8 cellular contexts compared by ENCODE assay signal in the genomic region with DNA sequence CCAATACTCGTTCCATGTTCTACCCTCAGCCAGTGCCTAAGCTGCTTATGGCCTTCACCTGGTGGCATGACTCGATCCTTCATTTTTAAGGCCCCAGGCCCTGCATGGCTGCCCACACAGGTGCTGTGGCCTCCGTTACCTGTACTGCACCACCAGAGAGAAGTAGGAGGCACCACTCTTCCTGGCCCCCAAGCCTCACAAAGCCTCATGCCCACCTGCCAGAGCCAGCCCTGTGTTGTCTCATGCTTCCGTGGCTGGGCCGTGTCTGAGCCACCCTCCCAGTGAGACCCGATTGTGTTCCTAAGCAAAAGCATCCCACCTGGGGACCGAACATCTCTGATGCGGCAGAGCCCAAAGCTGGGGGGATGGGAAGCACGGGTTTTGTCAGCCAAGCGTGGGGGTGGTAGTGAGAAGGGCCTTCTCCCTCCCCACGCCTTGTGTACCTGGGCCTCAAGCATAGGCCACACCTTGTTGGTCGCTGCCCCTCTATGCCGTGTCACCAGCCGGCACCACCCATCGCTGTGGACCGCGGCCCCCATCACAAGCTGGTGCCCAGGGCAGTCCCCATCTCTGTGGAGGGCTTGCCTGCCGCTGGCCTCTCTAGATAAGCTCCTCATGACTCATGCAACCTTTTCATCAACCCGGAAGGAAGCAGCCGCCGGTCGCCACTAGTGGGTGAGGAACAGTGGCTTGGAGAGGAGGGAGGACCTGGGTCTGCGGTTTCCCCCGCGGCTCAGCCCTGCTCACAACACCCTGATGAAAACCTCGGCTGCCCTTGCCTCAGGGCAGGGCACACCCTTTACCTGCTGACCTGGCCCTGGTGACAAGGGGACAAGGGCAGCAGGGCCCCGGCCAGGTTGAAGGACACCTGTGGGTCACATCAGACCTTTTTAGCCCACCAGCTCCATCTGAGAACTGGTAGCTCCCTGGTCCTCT. TPM values are rescaled to one million over a fixed set of nuclear protein-coding genes. Genes with fewer than 3 reads are reported as not detected.
DNase-seq lines count a peak whose midpoint lies in the region; ATAC-seq, FAIRE-seq and TF ChIP-seq lines count a peak whose summit lies in the region.

No MANE protein-coding gene starts in this region.

- H3K9me3 Mint-ChIP-seq in CD8-positive, alpha-beta memory T cell: no peaks in the 10 kb centered on the region
- H3K9me3 Mint-ChIP-seq in activated naive CD8-positive, alpha-beta T cell treated with anti-CD3 and anti-CD28 coated beads, Interleukin-2, amount 10 ng/mL, durations not matched to agents 7 days and 5 days: no peaks in the 10 kb centered on the region

- H3K4me1 ChIP-seq in CD8-positive, alpha-beta memory T cell (ENCODE audit: insufficient read depth, low read length): peaks cover 78% of the 10 kb centered on the region
- H3K4me1 ChIP-seq in iPS-15b (ENCODE audit: control insufficient read depth, insufficient read depth, low read length): peaks cover 9% of the 10 kb centered on the region

- peaks cover 4% of the 10 kb centered on the region for H3K36me3 ChIP-seq in CD8-positive, alpha-beta memory T cell (ENCODE audit: insufficient read depth, low read length)
- no peaks in the 10 kb centered on the region for H3K36me3 ChIP-seq in iPS-15b (ENCODE audit: control insufficient read depth, insufficient read depth, low read length)

- no peaks in the 10 kb centered on the region for H3K27me3 Mint-ChIP-seq in CD8-positive, alpha-beta memory T cell
- H3K27me3 Mint-ChIP-seq in activated naive CD8-positive, alpha-beta T cell treated with anti-CD3 and anti-CD28 coated beads, Interleukin-2, amount 10 ng/mL, durations not matched to agents 7 days and 5 days: no peaks in the 10 kb centered on the region

- no peak for TF ChIP-seq CTCF in D721Med (IDR thresholded peaks at IDR 0.05; ENCODE audit: insufficient read depth, missing control alignments)

- peak overlapping the region; percentile 96 for H3K4me3 ChIP-seq in CD8-positive, alpha-beta memory T cell (ENCODE audit: low read length)
- H3K4me3 ChIP-seq in iPS-15b (ENCODE audit: low read depth, low read length): peak overlapping the region; percentile 26

- CTCF ChIA-PET in CD8-positive, alpha-beta memory T cell (lab: Charles Lee): interaction anchor here (0.7 to 4.9 kb wide), 19 partner anchors 9 to 239 kb away, joined by 3 to 68 read pairs (median 4); a partner anchor contains a TSS

- H3K36me3 Mint-ChIP-seq in CD8-positive, alpha-beta memory T cell: peaks cover 0 to 40% (median 7%) of the 10 kb centered on the region in 3 donors
- peaks cover 23% of the 10 kb centered on the region for H3K36me3 Mint-ChIP-seq in activated naive CD8-positive, alpha-beta T cell treated with anti-CD3 and anti-CD28 coated beads, Interleukin-2, amount 10 ng/mL, durations not matched to agents 7 days and 5 days

- no peak for FAIRE-seq in D721Med (lab: Jason Lieb, UNC)

- peaks cover 62 to 83% (median 71%) of the 10 kb centered on the region in 3 donors for H3K4me1 Mint-ChIP-seq in CD8-positive, alpha-beta memory T cell
- H3K4me1 Mint-ChIP-seq in activated naive CD8-positive, alpha-beta T cell treated with anti-CD3 and anti-CD28 coated beads, Interleukin-2, amount 10 ng/mL, durations not matched to agents 7 days and 5 days: peaks cover 51% of the 10 kb centered on the region

- peak; percentile 37 for ATAC-seq in GM19455 (IDR thresholded peaks at IDR 0.05; ENCODE audit: unreplicated experiment)
- peak; percentile 52 for ATAC-seq in activated naive CD8-positive, alpha-beta T cell treated with anti-CD3 and anti-CD28 coated beads, Interleukin-2, amount 10 ng/mL, durations not matched to agents 7 days and 5 days (ENCODE audit: low read depth)

- peak; percentile 86 to 98 (median 89) for DNase-seq in CD8-positive, alpha-beta memory T cell
- DNase-seq in HT-29 (ENCODE audit: low spot score) (peak; percentile 92), T follicular helper cell (ENCODE audit: low read depth) (peak; percentile 82), D721Med (ENCODE audit: insufficient read length, low spot score) (no peak)
- DNase-seq in activated naive CD8-positive, alpha-beta T cell treated with anti-CD3 and anti-CD28 coated beads, Interleukin-2, amount 10 ng/mL, durations not matched to agents 7 days and 5 days: peak; percentile 90
- DNase-seq in stimulated activated CD4-positive, alpha-beta T cell treated with anti-CD3 and anti-CD28 coated beads, Interleukin-15, amount 100 ng/mL, for 48 hours (ENCODE audit: low read depth in 2 of 2): peak; percentile 84 to 86

- H3K9ac ChIP-seq in iPS-15b (ENCODE audit: low read depth, low read length): no peak overlapping the region

- no peaks in the 10 kb centered on the region for H3K9me3 ChIP-seq in CD8-positive, alpha-beta memory T cell (ENCODE audit: low read length)
- H3K9me3 ChIP-seq in iPS-15b (ENCODE audit: control insufficient read depth, insufficient read depth, low read length): no peaks in the 10 kb centered on the region

- H3K27ac Mint-ChIP-seq in CD8-positive, alpha-beta memory T cell: peak overlapping the region; percentile 93 to 99 (median 98)
- peak overlapping the region; percentile 94 for H3K27ac Mint-ChIP-seq in activated naive CD8-positive, alpha-beta T cell treated with anti-CD3 and anti-CD28 coated beads, Interleukin-2, amount 10 ng/mL, durations not matched to agents 7 days and 5 days

- H3K27me3 ChIP-seq in CD8-positive, alpha-beta memory T cell (ENCODE audit: insufficient read depth, low read length, poor library complexity, severe bottlenecking): no peaks in the 10 kb centered on the region
- peaks cover 28% of the 10 kb centered on the region for H3K27me3 ChIP-seq in iPS-15b (ENCODE audit: control insufficient read depth, insufficient read depth, low read length)

- POLR2A ChIA-PET in CD8-positive, alpha-beta memory T cell (lab: Charles Lee): interaction anchor here (0.6 to 5.5 kb wide), 11 partner anchors 8 to 750 kb away, joined by 3 to 99 read pairs (median 7); a partner anchor contains a TSS
- POLR2A ChIA-PET in activated naive CD8-positive, alpha-beta T cell treated with anti-CD3 and anti-CD28 coated beads, Interleukin-2, amount 10 ng/mL, durations not matched to agents 7 days and 5 days (lab: Charles Lee): interaction anchor here (0.7 to 7.5 kb wide), 15 partner anchors 8 to 540 kb away, joined by 3 to 178 read pairs (median 7); a partner anchor contains a TSS

- peak overlapping the region; percentile 90 to 98 (median 95) for H3K4me3 Mint-ChIP-seq in CD8-positive, alpha-beta memory T cell
- peak overlapping the region; percentile 96 for H3K4me3 Mint-ChIP-seq in activated naive CD8-positive, alpha-beta T cell treated with anti-CD3 and anti-CD28 coated beads, Interleukin-2, amount 10 ng/mL, durations not matched to agents 7 days and 5 days

- peak overlapping the region; percentile 91 for H3K27ac ChIP-seq in CD8-positive, alpha-beta memory T cell (ENCODE audit: low read depth, low read length)

RNA-seq across cellular contexts. Expression of a gene that starts 2.7 kb away (rescaled TPM):
- total RNA-seq in CD8-positive, alpha-beta memory T cell: 10 to 100 TPM; 55.6 to 61.1 TPM
- 101 TPM for polyA plus RNA-seq in CD8-positive, alpha-beta memory T cell
- 57.9 and 74.9 TPM in 2 replicates for total RNA-seq in HT-29 (2014; rRNA removed; shearing (Covaris generic))
- total RNA-seq in activated naive CD8-positive, alpha-beta T cell treated with anti-CD3 and anti-CD28 coated beads, Interleukin-2, amount 10 ng/mL, durations not matched to agents 7 days and 5 days: 100 to 1,000 TPM; 124 TPM

RNA-seq across cellular contexts. Expression of a gene that starts 5.4 kb away (rescaled TPM):
- 1 to 10 TPM; 7.0 TPM for total RNA-seq in CD8-positive, alpha-beta memory T cell
- 22.0 TPM for polyA plus RNA-seq in CD8-positive, alpha-beta memory T cell
- total RNA-seq in HT-29 (2014; rRNA removed; shearing (Covaris generic)): 10.0 and 10.4 TPM in 2 replicates
- total RNA-seq in activated naive CD8-positive, alpha-beta T cell treated with anti-CD3 and anti-CD28 coated beads, Interleukin-2, amount 10 ng/mL, durations not matched to agents 7 days and 5 days: 10 to 100 TPM; 12.3 to 13.8 TPM

RNA-seq across cellular contexts. Expression of a gene that starts 7.7 kb away (rescaled TPM):
- 10 to 100 TPM; 22.4 to 27.9 TPM for total RNA-seq in CD8-positive, alpha-beta memory T cell
- polyA plus RNA-seq in CD8-positive, alpha-beta memory T cell: 15.8 TPM
- total RNA-seq in HT-29 (2014; rRNA removed; shearing (Covaris generic)): 26.5 and 29.5 TPM in 2 replicates
- total RNA-seq in activated naive CD8-positive, alpha-beta T cell treated with anti-CD3 and anti-CD28 coated beads, Interleukin-2, amount 10 ng/mL, durations not matched to agents 7 days and 5 days: 10 to 100 TPM; 50.9 to 53.2 TPM

RNA-seq across cellular contexts. Expression of a gene that starts 21.0 kb away (rescaled TPM):
- 10 to 100 TPM; 36.1 to 40.5 TPM for total RNA-seq in CD8-positive, alpha-beta memory T cell
- 19.5 TPM for polyA plus RNA-seq in CD8-positive, alpha-beta memory T cell
- total RNA-seq in HT-29 (2014; rRNA removed; shearing (Covaris generic)): 88.3 and 90.2 TPM in 2 replicates
- 10 to 100 TPM; 72.3 to 74.2 TPM for total RNA-seq in activated naive CD8-positive, alpha-beta T cell treated with anti-CD3 and anti-CD28 coated beads, Interleukin-2, amount 10 ng/mL, durations not matched to agents 7 days and 5 days

RNA-seq across cellular contexts. Expression of a gene that starts 59.7 kb away (rescaled TPM):
- total RNA-seq in CD8-positive, alpha-beta memory T cell: 1 to 10 TPM; 8.4 to 9.0 TPM
- polyA plus RNA-seq in CD8-positive, alpha-beta memory T cell: 1.9 TPM
- 176 and 180 TPM in 2 replicates for total RNA-seq in HT-29 (2014; rRNA removed; shearing (Covaris generic))
- 10 to 100 TPM; 19.2 to 19.3 TPM for total RNA-seq in activated naive CD8-positive, alpha-beta T cell treated with anti-CD3 and anti-CD28 coated beads, Interleukin-2, amount 10 ng/mL, durations not matched to agents 7 days and 5 days
